ENCODE assay signal across 20 cellular contexts in genomic region chr4:77930154-77930553, GRCh38.
DNase-seq lines count a peak whose midpoint lies in the region; ATAC-seq and TF ChIP-seq lines count a peak whose summit lies in the region.
"Had no signal": no experiment of that assay in that cellular context is flagged by ENCODE, and none has a peak within 500 bp of the region (broad histone marks: within the 10 kb centered on the region; RNA-seq: fewer than 3 reads in every experiment).

No MANE protein-coding gene starts in this region.

- POLR2A ChIA-PET in PC-3 (lab: Charles Lee; ENCODE audit: unreplicated experiment), result no interaction called here

- H3K4me3 ChIP-seq in PC-3 (ENCODE audit: low read length), result no peak overlapping the region
- no peak overlapping the region for H3K4me3 ChIP-seq in breast epithelium
- H3K4me3 ChIP-seq: BLaER1, Peyer's patch had no signal

- no peaks in the 10 kb centered on the region for H3K9me2 ChIP-seq in PC-3 (replicated peaks; ENCODE audit: low read length)

- H3K36me3 Mint-ChIP-seq in HFFc6 (ENCODE audit: low read depth) (peaks cover 31% of the 10 kb centered on the region), nephron progenitor cell (ENCODE audit: low read depth) (peaks cover 31% of the 10 kb centered on the region)
- peaks cover 35% of the 10 kb centered on the region for H3K36me3 Mint-ChIP-seq in activated CD8-positive, alpha-beta memory T cell treated with anti-CD3 and anti-CD28 coated beads, Interleukin-2, amount 10 ng/mL, durations not matched to agents 7 days and 5 days

- H3K27me3 Mint-ChIP-seq in HFFc6 (ENCODE audit: insufficient read depth) (no peaks in the 10 kb centered on the region), nephron progenitor cell (ENCODE audit: low read depth, poor library complexity) (no peaks in the 10 kb centered on the region)
- H3K27me3 Mint-ChIP-seq in activated CD8-positive, alpha-beta memory T cell treated with anti-CD3 and anti-CD28 coated beads, Interleukin-2, amount 10 ng/mL, durations not matched to agents 7 days and 5 days, result no peaks in the 10 kb centered on the region
- H3K27me3 Mint-ChIP-seq: CD4-positive, CD25-positive, alpha-beta regulatory T cell had no signal

- CTCF ChIA-PET in PC-3 (lab: Charles Lee), result interaction anchor here (0.6 kb wide), 1 partner anchor 35 kb away, joined by 3 read pairs; no protein-coding TSS in a partner anchor
- CTCF ChIA-PET in activated CD8-positive, alpha-beta memory T cell treated with anti-CD3 and anti-CD28 coated beads, Interleukin-2, amount 10 ng/mL, durations not matched to agents 7 days and 5 days (lab: Charles Lee), result no interaction called here

- no peak for TF ChIP-seq POLR2A in breast epithelium (IDR thresholded peaks at IDR 0.05)

- H3K27me3 ChIP-seq in PC-3 (ENCODE audit: low read length), result no peaks in the 10 kb centered on the region
- no peaks in the 10 kb centered on the region for H3K27me3 ChIP-seq in breast epithelium
- H3K27me3 ChIP-seq: BLaER1, Peyer's patch had no signal

- H2AFZ ChIP-seq in PC-3 (ENCODE audit: low read length), result no peak overlapping the region

- no peaks in the 10 kb centered on the region for H3K36me3 ChIP-seq in PC-3 (ENCODE audit: low read depth, low read length)
- H3K36me3 ChIP-seq in breast epithelium, result no peaks in the 10 kb centered on the region

- intact Hi-C loops in PC-3 (cut with micrococcal nuclease) (no loop called here), breast epithelium (cut with DNase I; ENCODE audit: low total_unique reads) (no loop called here)

- H3K27ac ChIP-seq in PC-3 (ENCODE audit: low read length) (0 out of 2 replicates have a peak overlapping the region, but pooled peaks have one; percentile 87), breast epithelium (no peak overlapping the region)
- H3K27ac ChIP-seq: BLaER1, HL-60, Peyer's patch had no signal

- H3K27ac Mint-ChIP-seq in HFFc6 (peak overlapping the region; percentile 79), nephron progenitor cell (peak overlapping the region; percentile 36)
- no peak overlapping the region for H3K27ac Mint-ChIP-seq in activated CD8-positive, alpha-beta memory T cell treated with anti-CD3 and anti-CD28 coated beads, Interleukin-2, amount 10 ng/mL, durations not matched to agents 7 days and 5 days
- H3K27ac Mint-ChIP-seq: CD4-positive, CD25-positive, alpha-beta regulatory T cell had no signal

- no peak overlapping the region for H3K4me2 ChIP-seq in PC-3 (ENCODE audit: low read length)
- H3K4me2 ChIP-seq: BLaER1 had no signal

- no peak for ATAC-seq in PC-3
- no peak for ATAC-seq in activated CD8-positive, alpha-beta memory T cell treated with anti-CD3 and anti-CD28 coated beads, Interleukin-2, amount 10 ng/mL, durations not matched to agents 7 days and 5 days

- BruUV-seq in PC-3 (replicated peaks; lab: Mats Ljungman, UMichigan), result no TSS peak

- DNase-seq in NCI-H146 (lab: John Stamatoyannopoulos, UW) (peak; percentile 14), NCI-H146 treated with DMSO at 0.1 percent for 48 hours (lab: John Stamatoyannopoulos, UW; ENCODE audit: unreplicated experiment) (no peak), HFFc6 (no peak), PC-3 (no peak), nephron progenitor cell (no peak), NCI-H2171 (lab: John Stamatoyannopoulos, UW) (no peak), breast epithelium (ENCODE audit: low spot score in 2 of 2) (no peak)
- DNase-seq in activated CD8-positive, alpha-beta memory T cell treated with anti-CD3 and anti-CD28 coated beads, Interleukin-2, amount 10 ng/mL, durations not matched to agents 7 days and 5 days, result no peak
- DNase-seq: CD4-positive, CD25-positive, alpha-beta regulatory T cell; DND-41; HCEC 1CT; NCI-H1048; NCI-H1436; NCI-H2227 treated with DMSO at 0.1 percent for 48 hours; NCI-H524 treated with DMSO at 0.1 percent for 48 hours; Peyer's patch; SHP77 treated with DMSO at 0.1 percent for 48 hours; T-helper 1 cell had no signal

- no peaks in the 10 kb centered on the region for H3K9me3 ChIP-seq in PC-3 (ENCODE audit: low read length)
- no peaks in the 10 kb centered on the region for H3K9me3 ChIP-seq in breast epithelium
- H3K9me3 ChIP-seq: Peyer's patch had no signal

- no peak for TF ChIP-seq CTCF in HFFc6 (IDR thresholded peaks at IDR 0.05)
- no peak for TF ChIP-seq CTCF in PC-3 (conservative IDR thresholded peaks at IDR 0.05; ENCODE audit: low read depth, low read length)
- no peak for TF ChIP-seq CTCF in nephron progenitor cell (IDR thresholded peaks at IDR 0.05)
- no peak for TF ChIP-seq CTCF in breast epithelium (IDR thresholded peaks at IDR 0.05)

- no peaks in the 10 kb centered on the region for H3K79me2 ChIP-seq in PC-3 (ENCODE audit: low read length)

- H3K9me3 Mint-ChIP-seq in HFFc6, result peaks cover 7% of the 10 kb centered on the region; the same call in 1 of the 2 replicates
- H3K9me3 Mint-ChIP-seq in nephron progenitor cell, result peaks cover 16% of the 10 kb centered on the region
- no peaks in the 10 kb centered on the region for H3K9me3 Mint-ChIP-seq in activated CD8-positive, alpha-beta memory T cell treated with anti-CD3 and anti-CD28 coated beads, Interleukin-2, amount 10 ng/mL, durations not matched to agents 7 days and 5 days (ENCODE audit: low read depth)

- no peaks in the 10 kb centered on the region for H4K20me1 ChIP-seq in PC-3 (ENCODE audit: low read length)
- H4K20me1 ChIP-seq: BLaER1 had no signal

- H3K4me3 Mint-ChIP-seq in HFFc6 (no peak overlapping the region), nephron progenitor cell (no peak overlapping the region)
- no peak overlapping the region for H3K4me3 Mint-ChIP-seq in activated CD8-positive, alpha-beta memory T cell treated with anti-CD3 and anti-CD28 coated beads, Interleukin-2, amount 10 ng/mL, durations not matched to agents 7 days and 5 days
- H3K4me3 Mint-ChIP-seq: CD4-positive, CD25-positive, alpha-beta regulatory T cell had no signal

- no peak overlapping the region for H3K9ac ChIP-seq in PC-3 (ENCODE audit: low read length)
- H3K9ac ChIP-seq: BLaER1 had no signal

- H3K4me1 ChIP-seq in PC-3 (ENCODE audit: insufficient read depth, low read length) (peaks cover 38% of the 10 kb centered on the region), breast epithelium (peaks cover 0 to 5% of the 10 kb centered on the region in 2 donors)
- H3K4me1 ChIP-seq: BLaER1, Peyer's patch had no signal

- peaks cover 43% of the 10 kb centered on the region for H3K4me1 Mint-ChIP-seq in HFFc6 (ENCODE audit: low read depth)
- H3K4me1 Mint-ChIP-seq in nephron progenitor cell, result no peaks in the 10 kb centered on the region
- H3K4me1 Mint-ChIP-seq in activated CD8-positive, alpha-beta memory T cell treated with anti-CD3 and anti-CD28 coated beads, Interleukin-2, amount 10 ng/mL, durations not matched to agents 7 days and 5 days, result no peaks in the 10 kb centered on the region

- no peaks in the 10 kb centered on the region for H3F3A ChIP-seq in PC-3 (ENCODE audit: low read length, unreplicated experiment)
